Comparison of ENCODE assay signal across 1 cellular context in the genomic region with DNA sequence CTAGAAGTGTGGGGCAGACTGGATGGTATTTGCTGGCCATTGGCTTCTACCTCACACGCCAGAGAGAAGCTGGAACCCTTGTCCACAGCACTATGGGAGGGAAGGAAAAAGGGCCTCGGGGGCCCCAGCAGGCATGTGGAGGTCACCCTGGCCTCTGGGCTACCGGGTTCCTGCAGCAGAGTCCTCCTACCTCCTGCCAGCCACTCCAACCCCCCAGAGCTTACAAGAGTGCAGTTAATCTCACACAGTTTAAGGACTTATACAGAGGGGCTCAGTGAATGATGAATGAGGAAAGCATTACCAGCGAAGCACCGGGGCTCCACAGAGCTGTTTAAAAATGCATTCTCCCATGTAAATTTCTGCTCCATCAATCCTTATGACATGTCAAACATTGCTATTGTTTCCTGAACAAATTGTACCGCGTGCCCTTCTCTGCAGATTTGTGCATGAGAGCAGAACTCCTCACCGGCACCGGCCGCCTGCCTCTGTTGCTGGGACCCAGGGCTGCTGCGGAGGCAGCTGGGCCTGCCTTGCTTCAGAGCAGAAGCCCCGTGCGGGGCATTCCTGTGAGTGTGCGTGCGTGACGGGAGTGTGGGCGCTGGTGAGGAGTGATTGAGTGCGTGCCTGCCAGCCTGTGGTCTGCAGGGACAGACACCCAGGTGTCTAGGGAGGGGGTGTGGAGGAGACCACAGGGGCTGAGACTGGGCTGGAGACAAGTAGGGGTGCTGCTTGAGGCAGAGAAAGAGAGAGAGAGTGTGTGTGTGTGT.
TF ChIP-seq lines count a peak whose summit lies in the region.

No MANE protein-coding gene starts in this region.

TF ChIP-seq in GM12878, 131 proteins besides CTCF, POLR2A, EP300 and RAD21 (continued from another document and continues in another):
- TF ChIP-seq PBX3 (IDR thresholded peaks at IDR 0.05; ENCODE audit: insufficient replicate concordance, low read depth, low read length) (peak; percentile 25), STAT3 (IDR thresholded peaks at IDR 0.05; ENCODE audit: low read depth, low read length) (no peak), SRF (IDR thresholded peaks at IDR 0.05; ENCODE audit: low read depth in 2 of 2, low read length in 2 of 2) (no peak), EZH2 (IDR thresholded peaks at IDR 0.05; ENCODE audit: borderline replicate concordance, control insufficient read depth, low read depth, low read length) (no peak), MEF2B (IDR thresholded peaks at IDR 0.05; ENCODE audit: partially characterized antibody, poor library complexity, severe bottlenecking) (peak; percentile 31), NFXL1 (IDR thresholded peaks at IDR 0.05; ENCODE audit: borderline replicate concordance) (no peak), POLR2AphosphoS2 (IDR thresholded peaks at IDR 0.05; ENCODE audit: low read depth, low read length) (no peak), NBN (IDR thresholded peaks at IDR 0.05) (peak; percentile 75; the same call in 1 of the 2 replicates), FOS (IDR thresholded peaks at IDR 0.05; ENCODE audit: borderline replicate concordance, extremely low read depth, insufficient read length) (no peak), SREBF1 (IDR thresholded peaks at IDR 0.05; ENCODE audit: low read length) (no peak), ELK1 (IDR thresholded peaks at IDR 0.05; ENCODE audit: low read depth, low read length) (no peak), MTA2 (IDR thresholded peaks at IDR 0.05; ENCODE audit: low read depth) (peak; percentile 32; the same call in 1 of the 2 replicates), DPF2 (IDR thresholded peaks at IDR 0.05) (peak; percentile 28; the same call in 1 of the 2 replicates), NR2F1 (conservative IDR thresholded peaks at IDR 0.05) (no peak), SUZ12 (IDR thresholded peaks at IDR 0.05; ENCODE audit: unreplicated experiment) (no peak), POU2F2 (IDR thresholded peaks at IDR 0.05; ENCODE audit: borderline replicate concordance, low read depth, low read length) (no peak), IKZF1 (conservative IDR thresholded peaks at IDR 0.05) (no peak; the same call in 1 of the 2 replicates), ZBED1 (IDR thresholded peaks at IDR 0.05; ENCODE audit: borderline replicate concordance) (no peak), REST (IDR thresholded peaks at IDR 0.05; ENCODE audit: low read depth, low read length) (no peak), EED (IDR thresholded peaks at IDR 0.05; ENCODE audit: low read depth) (peak; percentile 55; the same call in 1 of the 2 replicates), ZSCAN29 (IDR thresholded peaks at IDR 0.05) (no peak), CBX5 (IDR thresholded peaks at IDR 0.05; ENCODE audit: low read depth) (no peak), NR2C1 (IDR thresholded peaks at IDR 0.05) (no peak), BHLHE40 (IDR thresholded peaks at IDR 0.05; ENCODE audit: borderline replicate concordance in 1 of 2, low read depth in 2 of 2, low read length in 1 of 2) (peak; percentile 65 to 75), CHD4 (IDR thresholded peaks at IDR 0.05) (no peak), JUNB (IDR thresholded peaks at IDR 0.05) (no peak), JUND (IDR thresholded peaks at IDR 0.05; ENCODE audit: low read depth, low read length) (no peak), BCL3 (IDR thresholded peaks at IDR 0.05; ENCODE audit: borderline replicate concordance, insufficient read depth, low read depth, low read length, poor library complexity, severe bottlenecking) (no peak), TBL1XR1 (IDR thresholded peaks at IDR 0.05; ENCODE audit: low read depth, low read length) (0 out of 2 replicates have a peak, but pooled peaks have one; percentile 19), ZNF217 (IDR thresholded peaks at IDR 0.05) (no peak), ZNF592 (IDR thresholded peaks at IDR 0.05) (no peak), FOXM1 (IDR thresholded peaks at IDR 0.05; ENCODE audit: low read depth, low read length) (no peak), CEBPB (IDR thresholded peaks at IDR 0.05; ENCODE audit: borderline replicate concordance in 1 of 2, low read depth in 2 of 2, low read length in 2 of 2) (no peak)
- TF ChIP-seq, protein P1, sequence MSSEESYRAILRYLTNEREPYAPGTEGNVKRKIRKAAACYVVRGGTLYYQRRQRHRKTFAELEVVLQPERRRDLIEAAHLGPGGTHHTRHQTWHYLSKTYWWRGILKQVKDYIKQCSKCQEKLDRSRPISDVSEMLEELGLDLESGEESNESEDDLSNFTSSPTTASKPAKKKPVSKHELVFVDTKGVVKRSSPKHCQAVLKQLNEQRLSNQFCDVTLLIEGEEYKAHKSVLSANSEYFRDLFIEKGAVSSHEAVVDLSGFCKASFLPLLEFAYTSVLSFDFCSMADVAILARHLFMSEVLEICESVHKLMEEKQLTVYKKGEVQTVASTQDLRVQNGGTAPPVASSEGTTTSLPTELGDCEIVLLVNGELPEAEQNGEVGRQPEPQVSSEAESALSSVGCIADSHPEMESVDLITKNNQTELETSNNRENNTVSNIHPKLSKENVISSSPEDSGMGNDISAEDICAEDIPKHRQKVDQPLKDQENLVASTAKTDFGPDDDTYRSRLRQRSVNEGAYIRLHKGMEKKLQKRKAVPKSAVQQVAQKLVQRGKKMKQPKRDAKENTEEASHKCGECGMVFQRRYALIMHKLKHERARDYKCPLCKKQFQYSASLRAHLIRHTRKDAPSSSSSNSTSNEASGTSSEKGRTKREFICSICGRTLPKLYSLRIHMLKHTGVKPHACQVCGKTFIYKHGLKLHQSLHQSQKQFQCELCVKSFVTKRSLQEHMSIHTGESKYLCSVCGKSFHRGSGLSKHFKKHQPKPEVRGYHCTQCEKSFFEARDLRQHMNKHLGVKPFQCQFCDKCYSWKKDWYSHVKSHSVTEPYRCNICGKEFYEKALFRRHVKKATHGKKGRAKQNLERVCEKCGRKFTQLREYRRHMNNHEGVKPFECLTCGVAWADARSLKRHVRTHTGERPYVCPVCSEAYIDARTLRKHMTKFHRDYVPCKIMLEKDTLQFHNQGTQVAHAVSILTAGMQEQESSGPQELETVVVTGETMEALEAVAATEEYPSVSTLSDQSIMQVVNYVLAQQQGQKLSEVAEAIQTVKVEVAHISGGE (CRISPR knock-in tag; IDR thresholded peaks at IDR 0.05): no peak
- TF ChIP-seq, protein P2, sequence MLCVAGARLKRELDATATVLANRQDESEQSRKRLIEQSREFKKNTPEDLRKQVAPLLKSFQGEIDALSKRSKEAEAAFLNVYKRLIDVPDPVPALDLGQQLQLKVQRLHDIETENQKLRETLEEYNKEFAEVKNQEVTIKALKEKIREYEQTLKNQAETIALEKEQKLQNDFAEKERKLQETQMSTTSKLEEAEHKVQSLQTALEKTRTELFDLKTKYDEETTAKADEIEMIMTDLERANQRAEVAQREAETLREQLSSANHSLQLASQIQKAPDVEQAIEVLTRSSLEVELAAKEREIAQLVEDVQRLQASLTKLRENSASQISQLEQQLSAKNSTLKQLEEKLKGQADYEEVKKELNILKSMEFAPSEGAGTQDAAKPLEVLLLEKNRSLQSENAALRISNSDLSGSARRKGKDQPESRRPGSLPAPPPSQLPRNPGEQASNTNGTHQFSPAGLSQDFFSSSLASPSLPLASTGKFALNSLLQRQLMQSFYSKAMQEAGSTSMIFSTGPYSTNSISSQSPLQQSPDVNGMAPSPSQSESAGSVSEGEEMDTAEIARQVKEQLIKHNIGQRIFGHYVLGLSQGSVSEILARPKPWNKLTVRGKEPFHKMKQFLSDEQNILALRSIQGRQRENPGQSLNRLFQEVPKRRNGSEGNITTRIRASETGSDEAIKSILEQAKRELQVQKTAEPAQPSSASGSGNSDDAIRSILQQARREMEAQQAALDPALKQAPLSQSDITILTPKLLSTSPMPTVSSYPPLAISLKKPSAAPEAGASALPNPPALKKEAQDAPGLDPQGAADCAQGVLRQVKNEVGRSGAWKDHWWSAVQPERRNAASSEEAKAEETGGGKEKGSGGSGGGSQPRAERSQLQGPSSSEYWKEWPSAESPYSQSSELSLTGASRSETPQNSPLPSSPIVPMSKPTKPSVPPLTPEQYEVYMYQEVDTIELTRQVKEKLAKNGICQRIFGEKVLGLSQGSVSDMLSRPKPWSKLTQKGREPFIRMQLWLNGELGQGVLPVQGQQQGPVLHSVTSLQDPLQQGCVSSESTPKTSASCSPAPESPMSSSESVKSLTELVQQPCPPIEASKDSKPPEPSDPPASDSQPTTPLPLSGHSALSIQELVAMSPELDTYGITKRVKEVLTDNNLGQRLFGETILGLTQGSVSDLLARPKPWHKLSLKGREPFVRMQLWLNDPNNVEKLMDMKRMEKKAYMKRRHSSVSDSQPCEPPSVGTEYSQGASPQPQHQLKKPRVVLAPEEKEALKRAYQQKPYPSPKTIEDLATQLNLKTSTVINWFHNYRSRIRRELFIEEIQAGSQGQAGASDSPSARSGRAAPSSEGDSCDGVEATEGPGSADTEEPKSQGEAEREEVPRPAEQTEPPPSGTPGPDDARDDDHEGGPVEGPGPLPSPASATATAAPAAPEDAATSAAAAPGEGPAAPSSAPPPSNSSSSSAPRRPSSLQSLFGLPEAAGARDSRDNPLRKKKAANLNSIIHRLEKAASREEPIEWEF (IDR thresholded peaks at IDR 0.05; ENCODE audit: insufficient replicate concordance, low read depth, low read length): no peak
